20 cellular contexts compared by ENCODE assay signal in genomic region chr13:20415288-20415644, GRCh38.
"Had no signal": no experiment of that assay in that cellular context is flagged by ENCODE, and none has a peak within 500 bp of the region (broad histone marks: within the 10 kb centered on the region; RNA-seq: fewer than 3 reads in every experiment).

No MANE protein-coding gene starts in this region.

- H3K9me3 ChIP-seq: body of pancreas, gastroesophageal sphincter, upper lobe of right lung had no signal

- H3K27me3 ChIP-seq: body of pancreas, gastroesophageal sphincter, upper lobe of right lung had no signal

- H3K27ac ChIP-seq: body of pancreas, cardiac muscle cell, gastroesophageal sphincter, upper lobe of right lung, VCaP had no signal

- H3K4me1 ChIP-seq: body of pancreas had no signal

- H3K4me3 ChIP-seq: body of pancreas, cardiac muscle cell, gastroesophageal sphincter, upper lobe of right lung had no signal

- FAIRE-seq: endometrium had no signal

- ATAC-seq: activated CD8-positive, alpha-beta memory T cell treated with anti-CD3 and anti-CD28 coated beads, Interleukin-2, amount 10 ng/mL, durations not matched to agents 7 days and 5 days; activated CD8-positive, alpha-beta T cell treated with anti-CD3 and anti-CD28 coated beads for 36 hours; body of pancreas; gastroesophageal sphincter; naive thymus-derived CD4-positive, alpha-beta T cell; stimulated activated naive CD8-positive, alpha-beta T cell treated with anti-CD3 and anti-CD28 coated beads, Interleukin-15, Interleukin-2, amounts not matched to agents 100 U/mL and 50 U/mL, for 24 hours; T-cell had no signal

- H3K36me3 ChIP-seq: cardiac muscle cell, upper lobe of right lung had no signal

- DNase-seq: activated CD4-positive, alpha-beta T cell treated with anti-CD3 and anti-CD28 coated beads, Interleukin-2, amount 10 ng/mL, durations not matched to agents 7 days and 5 days; activated CD4-positive, CD25-positive, alpha-beta regulatory T cell treated with anti-CD3 and anti-CD28 coated beads, Interleukin-2, amount 50 U/mL, for 72 hours; activated CD8-positive, alpha-beta memory T cell treated with anti-CD3 and anti-CD28 coated beads, Interleukin-2, amount 10 ng/mL, durations not matched to agents 7 days and 5 days; activated CD8-positive, alpha-beta T cell treated with anti-CD3 and anti-CD28 coated beads for 36 hours; activated gamma-delta T cell treated with Interleukin-2 at 50 U/mL for 16 hours; activated T-cell treated with anti-CD3 and anti-CD28 coated beads for 4 hours; anterior cingulate cortex; body of pancreas; effector CD4-positive, alpha-beta T cell; head of caudate nucleus; hypothalamus; naive thymus-derived CD4-positive, alpha-beta T cell; stimulated activated CD4-positive, alpha-beta T cell treated with anti-CD3 and anti-CD28 coated beads, Interleukin-4, amount 100 ng/mL, for 24 hours; stimulated activated naive CD8-positive, alpha-beta T cell treated with anti-CD3 and anti-CD28 coated beads, Interleukin-15, Interleukin-2, amounts not matched to agents 100 U/mL and 50 U/mL, for 24 hours; T-cell; upper lobe of right lung had no signal
